In genomic region chr21:41953831-41954653, GRCh38 we compare ENCODE assay signal across 8 cellular contexts.
DNase-seq lines count a peak whose midpoint lies in the region; ATAC-seq and TF ChIP-seq lines count a peak whose summit lies in the region.

C2CD2 (minus strand) TSS chr21:41954018; CDS start chr21:41953648, 370 bp downstream.

- H3K4me1 ChIP-seq in DND-41 (ENCODE audit: insufficient read depth, low read length) (peaks cover 19% of the 10 kb centered on the region), neutrophil (ENCODE audit: control insufficient read depth in 1 of 2, insufficient read depth in 1 of 2, low read depth in 1 of 2, low read length in 1 of 2) (peaks cover 9 to 11% of the 10 kb centered on the region in 2 experiments)

- H3K27me3 ChIP-seq in DND-41 (ENCODE audit: insufficient read depth, low read length, poor library complexity), result peaks cover 7% of the 10 kb centered on the region
- H3K27me3 ChIP-seq in neutrophil, result peaks cover 68% of the 10 kb centered on the region

- H3K4me3 ChIP-seq in DND-41 (ENCODE audit: low read depth in 1 of 2, low read length in 2 of 2) (no peak within 1 kb of the TSS), neutrophil (ENCODE audit: low read depth in 1 of 2, low read length in 1 of 2) (peak within 1 kb of the TSS; percentile 15 to 32)

- H3K9me3 ChIP-seq in DND-41 (ENCODE audit: insufficient read depth, low read length, severe bottlenecking) (no peaks in the 10 kb centered on the region), neutrophil (no peaks in the 10 kb centered on the region)

- H4K20me1 ChIP-seq in DND-41 (ENCODE audit: insufficient read depth, low read length), result no peaks in the 10 kb centered on the region

- no peak within 1 kb of the TSS for H3K27ac ChIP-seq in DND-41 (ENCODE audit: low read length)
- no peak within 1 kb of the TSS for H3K27ac ChIP-seq in neutrophil

- ATAC-seq in DND-41 (ENCODE audit: insufficient read depth, low read depth) (peak; percentile 64), GM19463 (IDR thresholded peaks at IDR 0.05; ENCODE audit: unreplicated experiment) (peak; percentile 53), HG02571 (IDR thresholded peaks at IDR 0.05; ENCODE audit: unreplicated experiment) (no peak)

- peak; percentile 45 for DNase-seq in DND-41
- peak; percentile 88 for DNase-seq in NCI-H2227 (lab: John Stamatoyannopoulos, UW; ENCODE audit: unreplicated experiment)
- DNase-seq in activated naive CD4-positive, alpha-beta T cell treated with anti-CD3 and anti-CD28 coated beads, Interleukin-2, amount 50 U/mL, for 16 hours, result peak; percentile 37
- peak; percentile 87 for DNase-seq in glomerular visceral epithelial cell (ENCODE audit: extremely low spot score)
- DNase-seq in NCI-H2107 treated with DMSO at 0.1 percent for 48 hours (lab: John Stamatoyannopoulos, UW; ENCODE audit: unreplicated experiment), result no peak

- H3K79me2 ChIP-seq in DND-41 (ENCODE audit: insufficient read depth, low read length), result no peaks in the 10 kb centered on the region

- H3K36me3 ChIP-seq in DND-41 (ENCODE audit: insufficient read depth, low read length) (no peaks in the 10 kb centered on the region), neutrophil (no peaks in the 10 kb centered on the region)

- TF ChIP-seq CTCF in DND-41 (IDR thresholded peaks at IDR 0.05; ENCODE audit: borderline replicate concordance, extremely low read depth, low read length, poor library complexity, severe bottlenecking), result no peak
- no peak for TF ChIP-seq CTCF in neutrophil (IDR thresholded peaks at IDR 0.05)

- no peak within 1 kb of the TSS for H2AFZ ChIP-seq in DND-41 (ENCODE audit: low read depth, low read length)

- 0 out of 2 replicates have a peak within 1 kb of the TSS, but pooled peaks have one; percentile 36 for H3K4me2 ChIP-seq in DND-41 (ENCODE audit: insufficient read depth, low read length)

- H3K9ac ChIP-seq in DND-41 (ENCODE audit: low read depth, low read length), result no peak within 1 kb of the TSS

Comparison
In these comparisons a context has a peak if more than half of its experiments do, and no peak if none do; other contexts are left out.
1. H3K4me3 ChIP-seq: peak in neutrophil (2 of 2); none in DND-41 (0 of 2).